10 cellular contexts compared by ENCODE assay signal in the genomic region with DNA sequence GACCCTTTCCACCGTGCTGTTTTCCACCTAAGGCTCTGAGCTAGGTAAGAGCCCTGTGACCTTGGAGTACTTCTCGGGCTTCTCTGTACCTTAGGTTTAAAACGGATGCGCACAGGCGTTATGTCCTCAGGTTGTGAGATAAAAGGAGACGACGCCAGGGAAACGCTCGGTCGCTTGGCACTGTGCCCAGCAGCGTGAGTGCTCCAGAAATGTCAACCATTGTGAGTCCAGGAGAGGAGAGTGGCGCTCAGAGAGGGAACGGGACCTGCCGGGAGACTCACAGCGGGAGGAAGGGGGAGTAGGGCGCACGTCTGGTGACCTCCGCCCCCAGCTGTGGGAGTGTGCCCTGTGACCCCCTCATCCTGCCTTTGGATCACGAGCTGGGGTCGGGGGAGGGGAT. TPM values are rescaled to one million over a fixed set of nuclear protein-coding genes. Genes with fewer than 3 reads are reported as not detected.
DNase-seq lines count a peak whose midpoint lies in the region; TF ChIP-seq lines count a peak whose summit lies in the region.
"Had no signal": no experiment of that assay in that cellular context is flagged by ENCODE, and none has a peak within 500 bp of the region (broad histone marks: within the 10 kb centered on the region; RNA-seq: fewer than 3 reads in every experiment).

No MANE protein-coding gene starts in this region.

- peak; percentile 25 for DNase-seq in GM23248
- DNase-seq in NCI-H345 (lab: John Stamatoyannopoulos, UW) = peak; percentile 94
- DNase-seq in endothelial cell (ENCODE audit: low spot score) = no peak
- DNase-seq in neuronal stem cell (ENCODE audit: low spot score) = no peak
- DNase-seq in H4 (ENCODE audit: low spot score) = no peak
- DNase-seq in GF-D8 (lab: John Stamatoyannopoulos, UW) = no peak
- no peak for DNase-seq in T-helper 2 cell
- DNase-seq in activated CD8-positive, alpha-beta memory T cell treated with anti-CD3 and anti-CD28 coated beads, Interleukin-2, amount 50 U/mL, for 48 hours = no peak
- DNase-seq: activated T-cell treated with anti-CD3 and anti-CD28 coated beads, Interleukin-2, amount 50 U/mL, for 24 hours had no signal

- H3K23ac ChIP-seq in neuronal stem cell (ENCODE audit: low read depth, low read length, poor library complexity) = no peak overlapping the region

- in situ Hi-C loops in GM23248 (cut with MboI) = no loop called here

- no peaks in the 10 kb centered on the region for H3K36me3 ChIP-seq in GM23248 (ENCODE audit: low read depth)
- H3K36me3 ChIP-seq in neuronal stem cell (replicated peaks in 1 of 2; ENCODE audit: control insufficient read depth in 2 of 2, insufficient read depth in 2 of 2, low read length in 2 of 2) = no peaks in the 10 kb centered on the region

- no peak overlapping the region for H4K91ac ChIP-seq in neuronal stem cell (ENCODE audit: low read depth, low read length, poor library complexity)

- peaks cover 16% of the 10 kb centered on the region for H3K27me3 Mint-ChIP-seq in endothelial cell (ENCODE audit: unreplicated experiment)

- no peak overlapping the region for H2BK12ac ChIP-seq in neuronal stem cell (ENCODE audit: low read length)

- H3K4me1 ChIP-seq in GM23248 (ENCODE audit: insufficient read depth) (no peaks in the 10 kb centered on the region), neuronal stem cell (ENCODE audit: control insufficient read depth in 2 of 2, insufficient read depth in 1 of 2, low read depth in 1 of 2, low read length in 2 of 2) (peaks cover 0 to 5% of the 10 kb centered on the region in 2 donors)

- no peaks in the 10 kb centered on the region for H3K9me2 ChIP-seq in GM23248 (ENCODE audit: insufficient read depth)

- H2AFZ ChIP-seq in GM23248 = no peak overlapping the region
- no peak overlapping the region for H2AFZ ChIP-seq in neuronal stem cell (ENCODE audit: low read length)

- H3K27ac ChIP-seq in GM23248 (no peak overlapping the region), neuronal stem cell (replicated peaks; ENCODE audit: low read length) (no peak overlapping the region)

- H3K18ac ChIP-seq in neuronal stem cell (ENCODE audit: low read length) = peak overlapping the region; percentile 61

- H3K9me3 Mint-ChIP-seq in endothelial cell (ENCODE audit: unreplicated experiment) = peaks cover 8% of the 10 kb centered on the region

- H4K20me1 ChIP-seq in GM23248 (ENCODE audit: insufficient read depth) = no peaks in the 10 kb centered on the region

- no peak for TF ChIP-seq CTCF in endothelial cell (IDR thresholded peaks at IDR 0.05; ENCODE audit: unreplicated experiment)

- H3K9me3 ChIP-seq in GM23248 (ENCODE audit: low read depth) = no peaks in the 10 kb centered on the region
- H3K9me3 ChIP-seq in neuronal stem cell (replicated peaks in 1 of 2; ENCODE audit: control insufficient read depth in 2 of 2, insufficient read depth in 1 of 2, low read depth in 1 of 2, low read length in 2 of 2) = peaks cover 2 to 13% of the 10 kb centered on the region in 2 donors

- H3K27me3 ChIP-seq in GM23248 (replicated peaks; ENCODE audit: insufficient read depth) (peaks cover 29% of the 10 kb centered on the region), neuronal stem cell (ENCODE audit: control insufficient read depth in 3 of 3, insufficient read depth in 3 of 3, low read depth in 1 of 3, low read length in 3 of 3) (peaks cover 0 to 45% (median 7%) of the 10 kb centered on the region in 3 experiments)

- no peak overlapping the region for H2BK5ac ChIP-seq in neuronal stem cell (ENCODE audit: low read length)

- peak overlapping the region; percentile 86 for H3K4me3 Mint-ChIP-seq in endothelial cell (ENCODE audit: unreplicated experiment)
- H3K4me3 Mint-ChIP-seq: activated T-cell treated with anti-CD3 and anti-CD28 coated beads, Interleukin-2, amount 50 U/mL, for 24 hours had no signal

- H3K79me2 ChIP-seq in GM23248 (ENCODE audit: insufficient read depth) = no peaks in the 10 kb centered on the region

- no peak overlapping the region for H3K27ac Mint-ChIP-seq in endothelial cell (ENCODE audit: unreplicated experiment)
- H3K27ac Mint-ChIP-seq: activated T-cell treated with anti-CD3 and anti-CD28 coated beads, Interleukin-2, amount 50 U/mL, for 24 hours had no signal

- no peaks in the 10 kb centered on the region for H3F3A ChIP-seq in GM23248 (ENCODE audit: insufficient read depth)

- no peak overlapping the region for H4K8ac ChIP-seq in neuronal stem cell (ENCODE audit: low read depth, low read length)

- peaks cover 6% of the 10 kb centered on the region for H3K4me1 Mint-ChIP-seq in endothelial cell (ENCODE audit: unreplicated experiment)

- peaks cover 7% of the 10 kb centered on the region for H3K36me3 Mint-ChIP-seq in endothelial cell (ENCODE audit: low read depth, unreplicated experiment)

- no peak overlapping the region for H2BK120ac ChIP-seq in neuronal stem cell (ENCODE audit: low read depth, low read length)

- no peak overlapping the region for H3K4ac ChIP-seq in neuronal stem cell (ENCODE audit: low read length)

- H2BK15ac ChIP-seq in neuronal stem cell (ENCODE audit: low read length) = peak overlapping the region; percentile 56

- peak overlapping the region; percentile 49 for H2AK5ac ChIP-seq in neuronal stem cell (ENCODE audit: low read depth, low read length)

- H3K4me2 ChIP-seq in GM23248 (ENCODE audit: unreplicated experiment) (no peak overlapping the region), neuronal stem cell (ENCODE audit: insufficient read depth, low read length, poor library complexity, severe bottlenecking) (peak overlapping the region; percentile 70)

- no peak overlapping the region for H3K9ac ChIP-seq in GM23248
- H3K9ac ChIP-seq in neuronal stem cell (ENCODE audit: low read depth, low read length, poor library complexity) = no peak overlapping the region

- 7 to 16% methylated on average over 16 to 19 of the region's 20 CpGs for WGBS in GM23248 (ENCODE audit: low coverage in 1 of 2, low lambda C conversion rate in 2 of 2, missing lambda C conversion rate in 2 of 2), 2 experiments
- WGBS in neuronal stem cell (ENCODE audit: extremely low coverage in 2 of 2, insufficient read length in 2 of 2, insufficient replicate concordance in 1 of 2), 2 donors = no CpG with 5 or more reads among the region's 20 CpGs

- no peaks in the 10 kb centered on the region for H3K79me1 ChIP-seq in neuronal stem cell (ENCODE audit: low read depth, low read length)

- H3K4me3 ChIP-seq in GM23248 (no peak overlapping the region), neuronal stem cell (ENCODE audit: low read length in 2 of 2) (peak overlapping the region in 1 of 2 donors; percentile 63)

- H3K14ac ChIP-seq in neuronal stem cell (ENCODE audit: low read length) = no peak overlapping the region

RNA-seq across cellular contexts. Expression of gene SCRT2, which starts 33.8 kb away (rescaled TPM):
- total RNA-seq in GM23248 (2014; rRNA removed; shearing (Covaris generic)) = not detected in 2 replicates
- polyA plus RNA-seq in GM23248 (2016; fragmentation: Nextera tagmentation; extraction: Ambion mirVana) = not detected in 2 replicates
- total RNA-seq in endothelial cell (ENCODE audit: unreplicated experiment) = not detected
- 0.06 TPM for polyA plus RNA-seq in neuronal stem cell (2013, experiment 1 of 2)
- 0.04 TPM for polyA plus RNA-seq in neuronal stem cell (2013, experiment 2 of 2)
- not detected in 2 replicates for total RNA-seq in H4 (2014; rRNA removed; shearing (Covaris generic))
- total RNA-seq: pulmonary artery endothelial cell had no signal

RNA-seq across cellular contexts. Expression of gene SRXN1, which starts 56.4 kb away (rescaled TPM):
- total RNA-seq in GM23248 (2014; rRNA removed; shearing (Covaris generic)) = 83.3 and 94.1 TPM in 2 replicates
- 57.8 and 58.6 TPM in 2 replicates for polyA plus RNA-seq in GM23248 (2016; fragmentation: Nextera tagmentation; extraction: Ambion mirVana)
- total RNA-seq in endothelial cell (ENCODE audit: unreplicated experiment) = 4.1 TPM
- 10.3 TPM for polyA plus RNA-seq in neuronal stem cell (2013, experiment 1 of 2)
- polyA plus RNA-seq in neuronal stem cell (2013, experiment 2 of 2) = 10.4 TPM
- total RNA-seq in H4 (2014; rRNA removed; shearing (Covaris generic)) = 153 and 165 TPM in 2 replicates

RNA-seq across cellular contexts. Expression of gene SLC52A3, which starts 58.9 kb away (rescaled TPM):
- total RNA-seq in GM23248 (2014; rRNA removed; shearing (Covaris generic)) = not detected in 2 replicates
- polyA plus RNA-seq in GM23248 (2016; fragmentation: Nextera tagmentation; extraction: Ambion mirVana) = not detected in 2 replicates
- 2.9 TPM for total RNA-seq in endothelial cell (ENCODE audit: unreplicated experiment)
- 0.07 TPM for polyA plus RNA-seq in neuronal stem cell (2013, experiment 1 of 2)
- 0.19 TPM for polyA plus RNA-seq in neuronal stem cell (2013, experiment 2 of 2)
- total RNA-seq in H4 (2014; rRNA removed; shearing (Covaris generic)) = 0.12 TPM in 1 of 2 replicates, not detected in the other
- total RNA-seq: pulmonary artery endothelial cell had no signal

Comparison
In these comparisons a context has a peak if more than half of its experiments do, and no peak if none do; other contexts are left out.
1. DNase-seq: peak in GM23248 (single experiment) and NCI-H345 (single experiment); none in endothelial cell (single experiment), neuronal stem cell (single experiment), H4 (single experiment), GF-D8 (single experiment), T-helper 2 cell (0 of 5) and activated CD8-positive, alpha-beta memory T cell treated with anti-CD3 and anti-CD28 coated beads, Interleukin-2, amount 50 U/mL, for 48 hours (single experiment).
2. RNA of gene SRXN1, which starts 56.4 kb away (total RNA-seq): 153 to 165 TPM in H4 and 83.3 to 94.1 TPM in GM23248; 4.1 TPM in endothelial cell (single experiment); every median in the first group is over 10 times any median in the second.